18 cellular contexts compared by ENCODE assay signal in the genomic region with DNA sequence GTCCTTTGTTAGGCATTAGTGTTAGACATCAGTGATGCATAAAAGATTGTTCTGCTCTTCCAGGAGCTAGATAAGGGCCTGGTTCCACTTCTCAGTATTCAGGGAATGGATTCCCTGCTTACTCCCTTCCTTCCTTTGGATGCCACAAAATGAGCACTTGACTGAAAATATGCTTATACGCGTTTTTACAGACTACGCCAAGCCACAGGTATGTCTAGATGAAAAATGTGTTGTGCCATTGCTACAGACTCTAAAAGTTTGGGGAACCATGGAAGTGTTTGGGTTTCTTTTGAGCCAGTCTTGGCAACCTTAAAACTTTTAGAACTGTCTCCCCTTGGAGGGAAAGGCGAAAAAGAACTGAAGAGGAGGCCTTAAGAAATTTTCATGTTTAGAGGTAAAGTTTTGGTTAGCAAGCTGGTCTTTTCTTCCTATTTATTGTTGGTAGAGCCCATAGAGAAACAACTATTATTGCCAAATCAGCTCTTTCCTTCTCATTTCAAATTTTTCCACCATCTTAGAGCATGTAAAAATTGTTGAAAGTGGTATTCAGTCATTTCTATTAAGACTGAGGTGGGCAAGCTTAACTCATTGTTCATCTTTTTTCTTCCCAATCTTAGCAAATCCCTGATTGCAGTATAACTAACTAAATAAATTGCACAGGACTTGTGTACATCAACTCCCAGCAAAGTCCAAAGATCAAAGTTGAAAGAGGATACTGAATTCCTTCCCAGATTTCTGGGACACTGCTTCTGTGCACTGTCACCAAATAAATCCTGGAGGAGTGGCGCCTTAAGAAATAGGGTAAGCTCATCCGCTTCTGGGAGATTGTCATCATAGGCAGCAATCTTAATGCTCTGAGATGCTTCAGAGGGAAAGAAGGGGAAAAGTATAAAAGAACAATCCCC. TPM values are rescaled to one million over a fixed set of nuclear protein-coding genes. Genes with fewer than 3 reads are reported as not detected.
A peak's percentile ranks its signal among the peaks of the same experiment; 100 is the strongest.
DNase-seq lines count a peak whose midpoint lies in the region; ATAC-seq and TF ChIP-seq lines count a peak whose summit lies in the region.
"Had no signal": no experiment of that assay in that cellular context is flagged by ENCODE, and none has a peak within 500 bp of the region (broad histone marks: within the 10 kb centered on the region; RNA-seq: fewer than 3 reads in every experiment).

No MANE protein-coding gene starts in this region.

- no peak overlapping the region for H3K4me3 ChIP-seq in AG10803 (ENCODE audit: low read length)
- H3K4me3 ChIP-seq in WERI-Rb-1 (ENCODE audit: low read depth, low read length) = no peak overlapping the region
- H3K4me3 ChIP-seq in psoas muscle = peak overlapping the region; percentile 47
- H3K4me3 ChIP-seq: GM12878, skin epidermis had no signal

- DNase-seq in AG10803 (ENCODE audit: low read depth) (peak; percentile 62), WERI-Rb-1 (peak; percentile 25), left colon (no peak), psoas muscle (no peak), OCI-M2 (lab: John Stamatoyannopoulos, UW; ENCODE audit: unreplicated experiment) (no peak), SKM-1 (lab: John Stamatoyannopoulos, UW; ENCODE audit: unreplicated experiment) (no peak)
- no peak for DNase-seq in activated effector memory CD4-positive, alpha-beta T cell treated with Interleukin-2 at 50 U/mL for 16 hours
- no peak for DNase-seq in stimulated activated naive B cell treated with anti-CD40 and anti-IgM and Interleukin-4, amounts not matched to agents 10 μg/mL and 1 μg/mL and 100 μg/mL, for 72 hours
- DNase-seq: AML-193, gastrocnemius medialis, islet precursor cell, NCI-H1105 had no signal

- H3K9me3 ChIP-seq in WERI-Rb-1 (ENCODE audit: severe bottlenecking) (no peaks in the 10 kb centered on the region), psoas muscle (no peaks in the 10 kb centered on the region)
- H3K9me3 ChIP-seq: gastrocnemius medialis, tibial nerve had no signal

- intact Hi-C loops in left colon (cut with DNase I, micrococcal nuclease) = no loop called here
- intact Hi-C loops in psoas muscle (cut with DNase I) = loop anchor here in 1 of 2 donors (5.0 kb wide), 1 partner anchor 42 kb away; no protein-coding TSS in a partner anchor

- no peak for TF ChIP-seq CTCF in AG10803 (conservative IDR thresholded peaks at IDR 0.05; ENCODE audit: low read length)
- no peak for TF ChIP-seq CTCF in WERI-Rb-1 (IDR thresholded peaks at IDR 0.05; ENCODE audit: low read depth, low read length)
- TF ChIP-seq CTCF in psoas muscle (IDR thresholded peaks at IDR 0.05) = no peak

- no peaks in the 10 kb centered on the region for H3K27me3 ChIP-seq in WERI-Rb-1 (ENCODE audit: insufficient read depth, low read depth, severe bottlenecking)
- no peaks in the 10 kb centered on the region for H3K27me3 ChIP-seq in psoas muscle (ENCODE audit: insufficient read depth in 3 of 3, low read length in 2 of 3)
- H3K27me3 ChIP-seq: gastrocnemius medialis, tibial nerve had no signal

- H3K27ac Mint-ChIP-seq in stimulated activated naive B cell treated with anti-CD40 and anti-IgM and Interleukin-4, amounts not matched to agents 10 μg/mL and 1 μg/mL and 100 μg/mL, for 72 hours = no peak overlapping the region
- H3K27ac Mint-ChIP-seq: activated T-helper 1 cell treated with anti-CD3 and anti-CD28 coated beads, Interleukin-12 subunit alpha, Interleukin-12 subunit beta, Interleukin-2, Interleukin-4 antibody, amounts not matched to agents 30 ng/mL and 10 ng/mL and 1 ng/mL, durations not matched to agents 14 hours and 24 hours and 36 hours had no signal

- H3K4me1 Mint-ChIP-seq in stimulated activated naive B cell treated with anti-CD40 and anti-IgM and Interleukin-4, amounts not matched to agents 10 μg/mL and 1 μg/mL and 100 μg/mL, for 72 hours = peaks cover 25 to 41% of the 10 kb centered on the region in 2 donors

- H3K27me3 Mint-ChIP-seq in stimulated activated naive B cell treated with anti-CD40 and anti-IgM and Interleukin-4, amounts not matched to agents 10 μg/mL and 1 μg/mL and 100 μg/mL, for 72 hours = no peaks in the 10 kb centered on the region
- H3K27me3 Mint-ChIP-seq: activated CD4-positive, alpha-beta T cell treated with anti-CD3 and anti-CD28 coated beads, Interleukin-2, amount 10 ng/mL, durations not matched to agents 24 days and 14 days had no signal

- H3K36me3 ChIP-seq in WERI-Rb-1 (no peaks in the 10 kb centered on the region), psoas muscle (ENCODE audit: insufficient read depth in 1 of 2, low read depth in 1 of 2) (no peaks in the 10 kb centered on the region)
- H3K36me3 ChIP-seq: gastrocnemius medialis, tibial nerve had no signal

- H3K4me1 ChIP-seq in psoas muscle = peaks cover 45% of the 10 kb centered on the region

- ATAC-seq in left colon (peak; percentile 75), psoas muscle (peak in 2 of 4 donors; percentile 35 to 45)
- ATAC-seq in stimulated activated naive B cell treated with anti-CD40 and anti-IgM and Interleukin-4, amounts not matched to agents 10 μg/mL and 1 μg/mL and 100 μg/mL, for 72 hours (replicated peaks) = no peak
- ATAC-seq: gastrocnemius medialis had no signal

- H3K27ac ChIP-seq in WERI-Rb-1 = peak overlapping the region; percentile 42
- H3K27ac ChIP-seq in psoas muscle = peak overlapping the region; percentile 71

- 79 to 93% (median 83%) methylated on average over 6 of the region's 6 CpGs for WGBS in psoas muscle, 3 donors

- no peak overlapping the region for H3K4me3 Mint-ChIP-seq in stimulated activated naive B cell treated with anti-CD40 and anti-IgM and Interleukin-4, amounts not matched to agents 10 μg/mL and 1 μg/mL and 100 μg/mL, for 72 hours
- H3K4me3 Mint-ChIP-seq: activated CD4-positive, alpha-beta T cell treated with anti-CD3 and anti-CD28 coated beads, Interleukin-2, amount 10 ng/mL, durations not matched to agents 24 days and 14 days; activated T-helper 1 cell treated with anti-CD3 and anti-CD28 coated beads, Interleukin-12 subunit alpha, Interleukin-12 subunit beta, Interleukin-2, Interleukin-4 antibody, amounts not matched to agents 30 ng/mL and 10 ng/mL and 1 ng/mL, durations not matched to agents 14 hours and 24 hours and 36 hours; neural crest cell had no signal

- peaks cover 8 to 15% of the 10 kb centered on the region in 2 donors for H3K36me3 Mint-ChIP-seq in stimulated activated naive B cell treated with anti-CD40 and anti-IgM and Interleukin-4, amounts not matched to agents 10 μg/mL and 1 μg/mL and 100 μg/mL, for 72 hours

- H3K9me3 Mint-ChIP-seq in stimulated activated naive B cell treated with anti-CD40 and anti-IgM and Interleukin-4, amounts not matched to agents 10 μg/mL and 1 μg/mL and 100 μg/mL, for 72 hours = peaks cover 4 to 5% of the 10 kb centered on the region in 2 donors

RNA-seq across cellular contexts. Expression of a gene that starts 18.9 kb away (rescaled TPM):
- 10 to 100 TPM; 17.3 to 24.1 TPM for total RNA-seq in left colon
- 10 to 100 TPM; 46.5 to 72.2 (median 55.8) TPM for total RNA-seq in psoas muscle
- 10 to 100 TPM; 11.9 to 26.4 (median 21.3) TPM for polyA plus RNA-seq in psoas muscle

Comparison
In these comparisons a context has a peak if more than half of its experiments do, and no peak if none do; other contexts are left out.
1. DNase-seq: peak in AG10803 (single experiment) and WERI-Rb-1 (single experiment); none in left colon (0 of 2), psoas muscle (0 of 2), OCI-M2 (single experiment), SKM-1 (single experiment), activated effector memory CD4-positive, alpha-beta T cell treated with Interleukin-2 at 50 U/mL for 16 hours (single experiment) and stimulated activated naive B cell treated with anti-CD40 and anti-IgM and Interleukin-4, amounts not matched to agents 10 μg/mL and 1 μg/mL and 100 μg/mL, for 72 hours (single experiment).